ENCODE assay signal across 26 cellular contexts in the genomic region with DNA sequence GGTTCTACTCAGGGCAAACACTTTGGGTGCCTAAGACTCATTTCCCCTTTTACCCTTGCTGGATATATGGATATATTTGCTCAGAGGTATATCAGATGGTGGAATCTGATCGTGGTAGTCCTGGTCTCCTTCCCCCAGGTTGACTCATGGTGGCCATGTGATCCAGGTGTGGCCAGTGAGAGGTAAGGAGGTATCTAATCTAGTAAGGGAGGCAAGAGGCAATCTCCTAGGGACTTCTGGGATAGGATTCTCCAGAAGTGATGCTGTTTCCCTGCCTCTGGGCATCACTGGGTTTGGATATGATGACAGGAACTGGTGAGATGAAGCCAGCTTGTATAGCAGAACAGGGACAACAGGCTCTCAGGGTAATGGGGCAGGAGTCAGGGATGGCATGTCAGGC. TPM values are rescaled to one million over a fixed set of nuclear protein-coding genes. Genes with fewer than 3 reads are reported as not detected.
"Had no signal": no experiment of that assay in that cellular context is flagged by ENCODE, and none has a peak within 500 bp of the region (broad histone marks: within the 10 kb centered on the region; RNA-seq: fewer than 3 reads in every experiment).

No MANE protein-coding gene starts in this region.

- H3K9me3 ChIP-seq: tibial nerve, uterus had no signal

- H3K27me3 Mint-ChIP-seq: activated B cell treated with CpG ODN at 0.5 μM for 24 hours; activated CD8-positive, alpha-beta T cell treated with anti-CD3 and anti-CD28 coated beads for 36 hours; activated naive CD8-positive, alpha-beta T cell treated with anti-CD3 and anti-CD28 coated beads for 36 hours; activated T-helper 17 cell treated with anti-CD3 and anti-CD28 coated beads, Interleukin-2, amount 50 U/mL, for 72 hours; dendritic cell treated with granulocyte-macrophage colony-stimulating factor and Interleukin-4, amounts not matched to agents 40 ng/mL and 50 ng/mL, for 4 days had no signal

- H3K4me3 ChIP-seq: cardiac muscle cell, tibial nerve, uterus had no signal

- H3K9me3 Mint-ChIP-seq: activated CD8-positive, alpha-beta T cell treated with anti-CD3 and anti-CD28 coated beads for 36 hours; dendritic cell treated with granulocyte-macrophage colony-stimulating factor and Interleukin-4, amounts not matched to agents 40 ng/mL and 50 ng/mL, for 4 days; neural crest cell had no signal

- H3K4me3 Mint-ChIP-seq: activated B cell treated with CpG ODN at 0.5 μM for 24 hours; activated CD8-positive, alpha-beta T cell treated with anti-CD3 and anti-CD28 coated beads for 36 hours; activated naive CD8-positive, alpha-beta T cell treated with anti-CD3 and anti-CD28 coated beads for 36 hours; activated T-helper 17 cell treated with anti-CD3 and anti-CD28 coated beads, Interleukin-2, amount 50 U/mL, for 72 hours; dendritic cell treated with granulocyte-macrophage colony-stimulating factor and Interleukin-4, amounts not matched to agents 40 ng/mL and 50 ng/mL, for 4 days; neural crest cell had no signal

- H3K36me3 ChIP-seq: cardiac muscle cell, tibial nerve, uterus had no signal

- DNase-seq: activated B cell treated with CpG ODN at 0.5 μM for 24 hours; activated CD4-positive, alpha-beta T cell treated with anti-CD3 and anti-CD28 coated beads for 48 hours; activated CD8-positive, alpha-beta T cell treated with anti-CD3 and anti-CD28 coated beads for 36 hours; activated naive CD4-positive, alpha-beta T cell; activated naive CD8-positive, alpha-beta T cell treated with anti-CD3 and anti-CD28 coated beads for 36 hours; activated T-cell treated with anti-CD3 and anti-CD28 coated beads, Interleukin-2, amount 50 U/mL, for 1 hour; amniotic stem cell; effector CD8-positive, alpha-beta T cell; hypothalamus; islet precursor cell; stimulated activated CD4-positive, alpha-beta T cell treated with anti-CD3 and anti-CD28 coated beads, Interleukin-12 subunit alpha, Interleukin-12 subunit beta, amount 100 ng/mL, for 4 hours; stimulated activated CD4-positive, alpha-beta T cell treated with anti-CD3 and anti-CD28 coated beads, Interleukin-1b, Interleukin-23, amount 100 ng/mL, for 48 hours; stimulated activated naive CD8-positive, alpha-beta T cell treated with anti-CD3 and anti-CD28 coated beads, Interleukin-15, Interleukin-2, amounts not matched to agents 100 U/mL and 50 U/mL, for 24 hours; substantia nigra; T-helper 9 cell; uterus had no signal

- ATAC-seq: activated CD8-positive, alpha-beta T cell treated with anti-CD3 and anti-CD28 coated beads for 36 hours; activated T-helper 17 cell treated with anti-CD3 and anti-CD28 coated beads, Interleukin-2, amount 50 U/mL, for 72 hours; left lobe of liver; stimulated activated naive CD8-positive, alpha-beta T cell treated with anti-CD3 and anti-CD28 coated beads, Interleukin-15, Interleukin-2, amounts not matched to agents 100 U/mL and 50 U/mL, for 24 hours had no signal

- H3K27me3 ChIP-seq: uterus had no signal

- H3K27ac Mint-ChIP-seq: activated CD8-positive, alpha-beta T cell treated with anti-CD3 and anti-CD28 coated beads for 36 hours; activated T-helper 17 cell treated with anti-CD3 and anti-CD28 coated beads, Interleukin-2, amount 50 U/mL, for 72 hours; dendritic cell treated with granulocyte-macrophage colony-stimulating factor and Interleukin-4, amounts not matched to agents 40 ng/mL and 50 ng/mL, for 4 days; progenitor cell of endocrine pancreas had no signal

- H3K4me1 ChIP-seq: uterus had no signal

- H3K27ac ChIP-seq: cardiac muscle cell, tibial nerve, uterus had no signal

- H3K4me1 Mint-ChIP-seq: neural crest cell had no signal

RNA-seq across cellular contexts. Expression of gene DENND2D, which starts 8.5 kb away (rescaled TPM):
- total RNA-seq: neural crest cell had no signal

RNA-seq across cellular contexts. Expression of gene CHI3L2, which starts 18.6 kb away (rescaled TPM):
- total RNA-seq: cardiac muscle cell, chondrocyte, fibroblast of villous mesenchyme, lung microvascular endothelial cell, neural crest cell, progenitor cell of endocrine pancreas had no signal
